In the genomic region with DNA sequence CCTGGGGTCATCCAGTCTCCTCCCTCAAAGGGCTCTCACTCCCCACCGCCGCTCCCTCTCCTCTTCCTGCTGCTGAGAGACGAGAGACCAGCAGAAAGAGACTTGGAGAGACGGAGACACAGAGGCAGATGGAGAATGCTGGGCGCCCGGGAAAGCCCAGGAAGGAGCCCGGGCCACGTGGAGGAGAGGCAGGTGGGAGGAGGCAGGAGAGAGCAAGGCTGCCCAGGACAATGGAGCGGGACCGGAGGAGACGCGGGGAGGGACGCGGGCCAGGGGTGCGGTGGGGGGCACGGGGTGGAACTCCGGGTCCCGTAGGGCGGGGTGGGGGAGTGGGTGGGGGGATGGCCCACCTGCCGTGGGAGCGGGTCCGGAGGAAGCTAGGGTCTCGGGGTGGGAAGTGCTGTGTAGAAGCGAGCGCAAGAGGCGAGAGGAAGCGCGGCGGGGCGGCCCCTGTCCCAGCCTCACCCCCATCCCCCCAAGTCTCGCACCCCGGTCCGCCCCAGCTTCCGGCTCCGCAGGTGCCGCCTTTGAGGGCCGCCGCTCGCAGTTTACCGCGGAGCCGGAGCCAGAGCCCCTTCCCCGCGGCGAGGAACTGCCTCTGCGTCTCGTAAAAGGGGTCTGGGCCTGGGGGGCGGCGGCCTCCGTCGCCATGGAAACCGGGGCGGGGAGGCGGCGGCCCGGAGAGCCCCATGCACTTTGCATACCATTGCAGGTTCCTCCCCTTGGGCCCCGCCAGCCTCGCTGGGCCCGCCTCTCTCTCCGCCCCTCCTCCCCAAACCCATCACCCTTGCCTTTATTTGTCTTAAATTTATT, we compare ENCODE assay signal across 1 cellular context.
A peak's percentile ranks its signal among the peaks of the same experiment; 100 is the strongest.
TF ChIP-seq lines count a peak whose summit lies in the region.

No MANE protein-coding gene starts in this region.

TF ChIP-seq in WTC11, 78 proteins besides CTCF, POLR2A, EP300 and RAD21 (continued from another document):
- TF ChIP-seq, protein P1, sequence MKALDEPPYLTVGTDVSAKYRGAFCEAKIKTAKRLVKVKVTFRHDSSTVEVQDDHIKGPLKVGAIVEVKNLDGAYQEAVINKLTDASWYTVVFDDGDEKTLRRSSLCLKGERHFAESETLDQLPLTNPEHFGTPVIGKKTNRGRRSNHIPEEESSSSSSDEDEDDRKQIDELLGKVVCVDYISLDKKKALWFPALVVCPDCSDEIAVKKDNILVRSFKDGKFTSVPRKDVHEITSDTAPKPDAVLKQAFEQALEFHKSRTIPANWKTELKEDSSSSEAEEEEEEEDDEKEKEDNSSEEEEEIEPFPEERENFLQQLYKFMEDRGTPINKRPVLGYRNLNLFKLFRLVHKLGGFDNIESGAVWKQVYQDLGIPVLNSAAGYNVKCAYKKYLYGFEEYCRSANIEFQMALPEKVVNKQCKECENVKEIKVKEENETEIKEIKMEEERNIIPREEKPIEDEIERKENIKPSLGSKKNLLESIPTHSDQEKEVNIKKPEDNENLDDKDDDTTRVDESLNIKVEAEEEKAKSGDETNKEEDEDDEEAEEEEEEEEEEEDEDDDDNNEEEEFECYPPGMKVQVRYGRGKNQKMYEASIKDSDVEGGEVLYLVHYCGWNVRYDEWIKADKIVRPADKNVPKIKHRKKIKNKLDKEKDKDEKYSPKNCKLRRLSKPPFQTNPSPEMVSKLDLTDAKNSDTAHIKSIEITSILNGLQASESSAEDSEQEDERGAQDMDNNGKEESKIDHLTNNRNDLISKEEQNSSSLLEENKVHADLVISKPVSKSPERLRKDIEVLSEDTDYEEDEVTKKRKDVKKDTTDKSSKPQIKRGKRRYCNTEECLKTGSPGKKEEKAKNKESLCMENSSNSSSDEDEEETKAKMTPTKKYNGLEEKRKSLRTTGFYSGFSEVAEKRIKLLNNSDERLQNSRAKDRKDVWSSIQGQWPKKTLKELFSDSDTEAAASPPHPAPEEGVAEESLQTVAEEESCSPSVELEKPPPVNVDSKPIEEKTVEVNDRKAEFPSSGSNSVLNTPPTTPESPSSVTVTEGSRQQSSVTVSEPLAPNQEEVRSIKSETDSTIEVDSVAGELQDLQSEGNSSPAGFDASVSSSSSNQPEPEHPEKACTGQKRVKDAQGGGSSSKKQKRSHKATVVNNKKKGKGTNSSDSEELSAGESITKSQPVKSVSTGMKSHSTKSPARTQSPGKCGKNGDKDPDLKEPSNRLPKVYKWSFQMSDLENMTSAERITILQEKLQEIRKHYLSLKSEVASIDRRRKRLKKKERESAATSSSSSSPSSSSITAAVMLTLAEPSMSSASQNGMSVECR (CRISPR knock-in tag; IDR thresholded peaks at IDR 0.05; ENCODE audit: borderline replicate concordance), result 0 out of 2 replicates have a peak, but pooled peaks have one; percentile 32
- TF ChIP-seq, protein P2, sequence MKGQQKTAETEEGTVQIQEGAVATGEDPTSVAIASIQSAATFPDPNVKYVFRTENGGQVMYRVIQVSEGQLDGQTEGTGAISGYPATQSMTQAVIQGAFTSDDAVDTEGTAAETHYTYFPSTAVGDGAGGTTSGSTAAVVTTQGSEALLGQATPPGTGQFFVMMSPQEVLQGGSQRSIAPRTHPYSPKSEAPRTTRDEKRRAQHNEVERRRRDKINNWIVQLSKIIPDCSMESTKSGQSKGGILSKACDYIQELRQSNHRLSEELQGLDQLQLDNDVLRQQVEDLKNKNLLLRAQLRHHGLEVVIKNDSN (CRISPR knock-in tag; IDR thresholded peaks at IDR 0.05), result peak; percentile 21; the same call in 1 of the 2 replicates
- TF ChIP-seq SP1 (CRISPR knock-in tag; conservative IDR thresholded peaks at IDR 0.05), result peak; percentile 62; the same call in 1 of the 2 replicates
